Comparison of ENCODE assay signal across 17 cellular contexts in genomic region chr20:5657873-5658200, GRCh38. TPM values are rescaled to one million over a fixed set of nuclear protein-coding genes. Genes with fewer than 3 reads are reported as not detected.
DNase-seq lines count a peak whose midpoint lies in the region; ATAC-seq, FAIRE-seq and TF ChIP-seq lines count a peak whose summit lies in the region.
"Had no signal": no experiment of that assay in that cellular context is flagged by ENCODE, and none has a peak within 500 bp of the region (broad histone marks: within the 10 kb centered on the region; RNA-seq: fewer than 3 reads in every experiment).

No MANE protein-coding gene starts in this region.

- no peak overlapping the region for H2BK12ac ChIP-seq in neuronal stem cell (ENCODE audit: low read length)

- TF ChIP-seq EP300 in A549 (IDR thresholded peaks at IDR 0.05), result no peak

- H3K79me2 ChIP-seq in OCI-LY1 (ENCODE audit: insufficient read depth, low read length), result no peaks in the 10 kb centered on the region

- POLR2A ChIA-PET in A549 (lab: Yijun Ruan, JAX), result interaction anchor here (1.7 kb wide), 1 partner anchor 10 kb away, joined by 9 read pairs; no protein-coding TSS in a partner anchor

- no peak overlapping the region for H4K8ac ChIP-seq in neuronal stem cell (ENCODE audit: low read depth, low read length)

- no peaks in the 10 kb centered on the region for H4K20me1 ChIP-seq in OCI-LY1 (ENCODE audit: insufficient read depth, low read length)

- no peaks in the 10 kb centered on the region for H3K9me2 ChIP-seq in OCI-LY1 (ENCODE audit: low read depth, low read length)

- no peak for DNase-seq in A549 (ENCODE audit: low read depth in 1 of 2, low spot score in 1 of 2)
- DNase-seq in epithelial cell of prostate (ENCODE audit: low read depth, low spot score), result no peak
- DNase-seq in neuronal stem cell (ENCODE audit: low spot score), result no peak
- DNase-seq in NCI-H2107 (lab: John Stamatoyannopoulos, UW), result no peak
- no peak for DNase-seq in 8988T
- no peak for DNase-seq in SKM-1 treated with dmso at 0.1 percent for 144 hours (lab: John Stamatoyannopoulos, UW; ENCODE audit: unreplicated experiment)
- DNase-seq: activated CD4-positive, alpha-beta T cell treated with anti-CD3 and anti-CD28 coated beads for 36 hours; activated T-cell treated with anti-CD3 and anti-CD28 coated beads, Interleukin-2, amount 50 U/mL, for 24 hours; DND-41; effector CD8-positive, alpha-beta T cell; glutamatergic neuron; Karpas-422; occipital lobe; T-cell had no signal

- H3K27me3 ChIP-seq in OCI-LY1 (ENCODE audit: insufficient read depth, low read length), result no peaks in the 10 kb centered on the region
- no peaks in the 10 kb centered on the region for H3K27me3 ChIP-seq in neuronal stem cell (ENCODE audit: control insufficient read depth in 3 of 3, insufficient read depth in 3 of 3, low read depth in 1 of 3, low read length in 3 of 3)

- no peaks in the 10 kb centered on the region for H3K79me1 ChIP-seq in neuronal stem cell (ENCODE audit: low read depth, low read length)

- H3K9me3 ChIP-seq in A549 (no peaks in the 10 kb centered on the region), OCI-LY1 (ENCODE audit: low read length) (no peaks in the 10 kb centered on the region), neuronal stem cell (replicated peaks in 1 of 2; ENCODE audit: control insufficient read depth in 2 of 2, insufficient read depth in 1 of 2, low read depth in 1 of 2, low read length in 2 of 2) (no peaks in the 10 kb centered on the region)

- no peak overlapping the region for H3K4me3 ChIP-seq in A549
- H3K4me3 ChIP-seq in OCI-LY1 (ENCODE audit: low read depth, low read length, poor library complexity, severe bottlenecking), result no peak overlapping the region
- no peak overlapping the region for H3K4me3 ChIP-seq in neuronal stem cell (ENCODE audit: low read length in 2 of 2)
- H3K4me3 ChIP-seq: GM12878 had no signal

- H2AFZ ChIP-seq in OCI-LY1 (ENCODE audit: low read length) (no peak overlapping the region), neuronal stem cell (ENCODE audit: low read length) (peak overlapping the region; percentile 67)

- H4K91ac ChIP-seq in neuronal stem cell (ENCODE audit: low read depth, low read length, poor library complexity), result no peak overlapping the region

- CTCF ChIA-PET in A549 (lab: Yijun Ruan, JAX), result interaction anchor here (1.2 to 7.3 kb wide), 3 partner anchors 11 to 131 kb away, joined by 3 to 44 read pairs (median 5); no protein-coding TSS in a partner anchor

- peaks cover 73% of the 10 kb centered on the region for H3K4me1 ChIP-seq in A549
- H3K4me1 ChIP-seq in OCI-LY1 (ENCODE audit: insufficient read depth, low read length, severe bottlenecking), result peaks cover 84% of the 10 kb centered on the region
- peaks cover 2 to 17% of the 10 kb centered on the region in 2 donors for H3K4me1 ChIP-seq in neuronal stem cell (ENCODE audit: control insufficient read depth in 2 of 2, insufficient read depth in 1 of 2, low read depth in 1 of 2, low read length in 2 of 2)

- H3K14ac ChIP-seq in neuronal stem cell (ENCODE audit: low read length), result no peak overlapping the region

- H3K4ac ChIP-seq in neuronal stem cell (ENCODE audit: low read length), result no peak overlapping the region

- H3K27ac ChIP-seq in A549, result peak overlapping the region; percentile 91 to 96
- peak overlapping the region; percentile 99 for H3K27ac ChIP-seq in OCI-LY1 (ENCODE audit: low read depth, low read length, poor library complexity, severe bottlenecking)
- peak overlapping the region; percentile 100 for H3K27ac ChIP-seq in epithelial cell of prostate
- H3K27ac ChIP-seq in neuronal stem cell (replicated peaks; ENCODE audit: low read length), result no peak overlapping the region

- no peak for TF ChIP-seq POLR2A in A549 (IDR thresholded peaks at IDR 0.05; ENCODE audit: low read length)

- no peaks in the 10 kb centered on the region for H3K36me3 ChIP-seq in OCI-LY1 (ENCODE audit: insufficient read depth, low read length)
- no peaks in the 10 kb centered on the region for H3K36me3 ChIP-seq in neuronal stem cell (replicated peaks in 1 of 2; ENCODE audit: control insufficient read depth in 2 of 2, insufficient read depth in 2 of 2, low read length in 2 of 2)

- H3K9ac ChIP-seq in OCI-LY1 (ENCODE audit: low read length), result no peak overlapping the region; the same call in 1 of the 2 replicates
- H3K9ac ChIP-seq in neuronal stem cell (ENCODE audit: low read depth, low read length, poor library complexity), result no peak overlapping the region

- no peak overlapping the region for H3K18ac ChIP-seq in neuronal stem cell (ENCODE audit: low read length)

- no peak overlapping the region for H2BK120ac ChIP-seq in neuronal stem cell (ENCODE audit: low read depth, low read length)

- H2AK5ac ChIP-seq in neuronal stem cell (ENCODE audit: low read depth, low read length), result no peak overlapping the region

- no peak overlapping the region for H2BK5ac ChIP-seq in neuronal stem cell (ENCODE audit: low read length)

- no peak overlapping the region for H3K23ac ChIP-seq in neuronal stem cell (ENCODE audit: low read depth, low read length, poor library complexity)

- no peak overlapping the region for H2BK15ac ChIP-seq in neuronal stem cell (ENCODE audit: low read length)

- ATAC-seq in A549, result no peak
- ATAC-seq in GM21528 (IDR thresholded peaks at IDR 0.05; ENCODE audit: low FRiP score, unreplicated experiment), result no peak
- ATAC-seq: activated CD4-positive, alpha-beta T cell treated with anti-CD3 and anti-CD28 coated beads for 36 hours; GM12878; T-cell had no signal

- H3K4me2 ChIP-seq in A549, result peak overlapping the region; percentile 73
- H3K4me2 ChIP-seq in OCI-LY1 (ENCODE audit: low read length), result no peak overlapping the region; the same call in 1 of the 2 replicates
- H3K4me2 ChIP-seq in neuronal stem cell (ENCODE audit: insufficient read depth, low read length, poor library complexity, severe bottlenecking), result no peak overlapping the region

- H3F3A ChIP-seq in OCI-LY1 (ENCODE audit: insufficient read depth, low read length), result peaks cover 7% of the 10 kb centered on the region; the same call in 1 of the 2 replicates

- TF ChIP-seq RAD21 in A549 (conservative IDR thresholded peaks at IDR 0.05 in 1 of 2, IDR thresholded peaks at IDR 0.05 in 1 of 2), result no peak

- no peak for TF ChIP-seq CTCF in A549 (IDR thresholded peaks at IDR 0.05)
- TF ChIP-seq CTCF in OCI-LY1 (IDR thresholded peaks at IDR 0.05; ENCODE audit: low read length), result no peak

- no peak for FAIRE-seq in A549 (lab: Jason Lieb, UNC)
- FAIRE-seq: GM12878 had no signal

TF ChIP-seq in A549, 52 proteins besides CTCF, POLR2A, EP300 and RAD21 (continues in another document):
- no peak for TF ChIP-seq TFCP2L1 (CRISPR knock-in tag; IDR thresholded peaks at IDR 0.05)
- TF ChIP-seq JUN (IDR thresholded peaks at IDR 0.05), result no peak; a peak in 1 of 5 replicates
- TF ChIP-seq ESRRA (IDR thresholded peaks at IDR 0.05; ENCODE audit: borderline replicate concordance, low read length), result no peak
- TF ChIP-seq CBX8 (IDR thresholded peaks at IDR 0.05), result no peak
- TF ChIP-seq CBX2 (IDR thresholded peaks at IDR 0.05; ENCODE audit: borderline replicate concordance, low read depth), result no peak
- TF ChIP-seq HDAC2 (IDR thresholded peaks at IDR 0.05), result no peak
- no peak for TF ChIP-seq CEBPB (IDR thresholded peaks at IDR 0.05)
- TF ChIP-seq HOXA7 (CRISPR knock-in tag; IDR thresholded peaks at IDR 0.05), result 0 out of 2 replicates have a peak, but pooled peaks have one; percentile 31
- TF ChIP-seq BHLHE40 (IDR thresholded peaks at IDR 0.05; ENCODE audit: low read depth, low read length), result no peak
- TF ChIP-seq CHD4 (IDR thresholded peaks at IDR 0.05; ENCODE audit: borderline replicate concordance), result no peak; the same call in 1 of the 2 replicates
- TF ChIP-seq ZC3H11A (IDR thresholded peaks at IDR 0.05), result no peak
- no peak for TF ChIP-seq HEYL (CRISPR knock-in tag; IDR thresholded peaks at IDR 0.05)
- no peak for TF ChIP-seq TP53 (CRISPR knock-in tag; IDR thresholded peaks at IDR 0.05)
- TF ChIP-seq ZNF302 (CRISPR knock-in tag; IDR thresholded peaks at IDR 0.05), result no peak
- TF ChIP-seq RARB (CRISPR knock-in tag; IDR thresholded peaks at IDR 0.05), result no peak
- no peak for TF ChIP-seq NFE2L2 (conservative IDR thresholded peaks at IDR 0.05; ENCODE audit: low read length)
- no peak for TF ChIP-seq SREBF2 (IDR thresholded peaks at IDR 0.05)
- TF ChIP-seq JUNB (IDR thresholded peaks at IDR 0.05), result no peak
- TF ChIP-seq, protein P1, sequence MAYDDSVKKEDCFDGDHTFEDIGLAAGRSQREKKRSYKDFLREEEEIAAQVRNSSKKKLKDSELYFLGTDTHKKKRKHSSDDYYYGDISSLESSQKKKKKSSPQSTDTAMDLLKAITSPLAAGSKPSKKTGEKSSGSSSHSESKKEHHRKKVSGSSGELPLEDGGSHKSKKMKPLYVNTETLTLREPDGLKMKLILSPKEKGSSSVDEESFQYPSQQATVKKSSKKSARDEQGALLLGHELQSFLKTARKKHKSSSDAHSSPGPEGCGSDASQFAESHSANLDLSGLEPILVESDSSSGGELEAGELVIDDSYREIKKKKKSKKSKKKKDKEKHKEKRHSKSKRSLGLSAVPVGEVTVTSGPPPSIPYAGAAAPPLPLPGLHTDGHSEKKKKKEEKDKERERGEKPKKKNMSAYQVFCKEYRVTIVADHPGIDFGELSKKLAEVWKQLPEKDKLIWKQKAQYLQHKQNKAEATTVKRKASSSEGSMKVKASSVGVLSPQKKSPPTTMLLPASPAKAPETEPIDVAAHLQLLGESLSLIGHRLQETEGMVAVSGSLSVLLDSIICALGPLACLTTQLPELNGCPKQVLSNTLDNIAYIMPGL (CRISPR knock-in tag; IDR thresholded peaks at IDR 0.05; ENCODE audit: borderline replicate concordance), result no peak
- TF ChIP-seq PHF8 (IDR thresholded peaks at IDR 0.05; ENCODE audit: borderline replicate concordance, low read depth), result no peak
- no peak for TF ChIP-seq BCL3 (IDR thresholded peaks at IDR 0.05)

RNA-seq across cellular contexts. Expression of gene GPCPD1, which starts 47.0 kb away (rescaled TPM):
- polyA plus RNA-seq in A549 (2011; rRNA removed) (71.5 and 75.1 TPM in 2 replicates), A549 (2017; fragmentation: RNase III; extraction: RNeasy Plus Mini Kit Qiagen cat#74134 plus additional on column Dnase treatment) (8.1 to 8.6 TPM (median 8.5 TPM) in 3 replicates)
- 4.5 and 5.3 TPM in 2 replicates for polyA plus RNA-seq in A549 (2012; cell fraction: cytosol; rRNA removed)
- 9.5 and 21.7 TPM in 2 replicates for polyA plus RNA-seq in A549 (2012; cell fraction: nucleus; rRNA removed)
- polyA minus RNA-seq in A549 (2011; rRNA and poly(A)+ RNA removed), result 49.4 and 50.0 TPM in 2 replicates
- polyA plus RNA-seq in neuronal stem cell (2013, experiment 1 of 2), result 6.6 TPM
- polyA plus RNA-seq in neuronal stem cell (2013, experiment 2 of 2), result 7.1 TPM
